In genomic region chr16:86761117-86761971, GRCh38 we compare ENCODE assay signal across 1 cellular context.
TF ChIP-seq lines count a peak whose summit lies in the region.

No MANE protein-coding gene starts in this region.

TF ChIP-seq in SK-N-SH, 30 proteins besides CTCF, POLR2A, EP300 and RAD21 (continued from another document):
- TF ChIP-seq, protein P1, sequence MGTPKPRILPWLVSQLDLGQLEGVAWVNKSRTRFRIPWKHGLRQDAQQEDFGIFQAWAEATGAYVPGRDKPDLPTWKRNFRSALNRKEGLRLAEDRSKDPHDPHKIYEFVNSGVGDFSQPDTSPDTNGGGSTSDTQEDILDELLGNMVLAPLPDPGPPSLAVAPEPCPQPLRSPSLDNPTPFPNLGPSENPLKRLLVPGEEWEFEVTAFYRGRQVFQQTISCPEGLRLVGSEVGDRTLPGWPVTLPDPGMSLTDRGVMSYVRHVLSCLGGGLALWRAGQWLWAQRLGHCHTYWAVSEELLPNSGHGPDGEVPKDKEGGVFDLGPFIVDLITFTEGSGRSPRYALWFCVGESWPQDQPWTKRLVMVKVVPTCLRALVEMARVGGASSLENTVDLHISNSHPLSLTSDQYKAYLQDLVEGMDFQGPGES (IDR thresholded peaks at IDR 0.05; ENCODE audit: low read depth, low read length): no peak
- TF ChIP-seq MXI1 (IDR thresholded peaks at IDR 0.05; ENCODE audit: low read depth, low read length) (no peak), TCF12 (IDR thresholded peaks at IDR 0.05) (peak; percentile 92), MEF2A (IDR thresholded peaks at IDR 0.05; ENCODE audit: borderline replicate concordance, low read depth) (no peak), SIN3A (IDR thresholded peaks at IDR 0.05; ENCODE audit: borderline replicate concordance, low read depth, low read length) (peak; percentile 11; the same call in 1 of the 2 replicates), FOSL2 (IDR thresholded peaks at IDR 0.05; ENCODE audit: borderline replicate concordance, low read depth) (no peak), YY1 (IDR thresholded peaks at IDR 0.05; ENCODE audit: low read depth) (peak; percentile 7; the same call in 1 of the 2 replicates), NRF1 (IDR thresholded peaks at IDR 0.05; ENCODE audit: low read depth, low read length) (no peak), POLR2AphosphoS5 (IDR thresholded peaks at IDR 0.05; ENCODE audit: low read depth, low read length) (peak; percentile 15; the same call in 1 of the 2 replicates)
TF ChIP-seq in SK-N-SH: peak in this region for 11.
